In the genomic region with DNA sequence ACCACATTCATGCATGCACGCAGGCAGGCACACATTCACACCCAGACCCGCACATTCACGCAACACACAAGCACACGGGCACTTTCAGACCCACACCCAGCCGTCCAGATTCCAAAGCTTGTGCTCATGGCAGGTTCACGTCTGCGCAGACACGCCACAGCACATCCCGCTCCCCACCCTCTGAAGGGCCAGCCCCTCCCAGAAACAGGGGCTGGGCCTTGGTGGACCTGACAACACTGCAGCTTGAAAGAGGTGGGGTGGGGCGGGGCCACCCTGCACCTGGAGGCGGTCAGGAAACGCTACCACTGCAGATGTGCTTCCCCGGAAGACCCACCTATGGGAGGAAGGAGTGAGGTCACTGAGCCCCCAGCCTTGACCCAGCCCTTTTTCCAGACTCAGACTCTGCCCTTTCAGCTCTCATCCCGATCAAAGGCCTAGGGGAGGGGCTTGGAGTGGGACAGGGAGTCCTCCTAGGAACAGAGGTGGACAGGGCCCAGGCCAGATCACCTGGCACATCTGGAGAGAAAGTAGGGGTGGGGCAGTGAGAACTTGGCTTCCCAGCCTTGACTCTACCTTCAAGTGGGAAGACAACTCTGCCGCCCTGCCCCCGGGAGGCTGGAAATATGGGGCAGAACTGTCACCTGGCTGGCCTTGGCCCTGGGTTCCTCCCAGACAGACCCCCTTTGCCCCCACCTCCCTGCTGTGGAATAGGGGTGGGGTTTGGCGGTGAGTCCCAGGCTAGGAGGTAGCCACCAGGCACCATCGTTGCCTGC, we compare ENCODE assay signal across 1 cellular context.
TF ChIP-seq lines count a peak whose summit lies in the region.

No MANE protein-coding gene starts in this region.

TF ChIP-seq in H1, 55 proteins besides CTCF, POLR2A, EP300 and RAD21:
- TF ChIP-seq ZNF274 (IDR thresholded peaks at IDR 0.05; ENCODE audit: borderline replicate concordance, extremely low read depth, low read length) (no peak), SRF (IDR thresholded peaks at IDR 0.05; ENCODE audit: low read depth, low read length) (no peak), SAP30 (IDR thresholded peaks at IDR 0.05; ENCODE audit: insufficient read depth, insufficient replicate concordance, low read length) (peak; percentile 47), TCF12 (IDR thresholded peaks at IDR 0.05; ENCODE audit: low read depth, low read length) (peak; percentile 85), KDM5A (IDR thresholded peaks at IDR 0.05; ENCODE audit: low read length) (no peak), JUND (IDR thresholded peaks at IDR 0.05; ENCODE audit: low read length) (peak; percentile 64), CHD1 (IDR thresholded peaks at IDR 0.05; ENCODE audit: low read depth, low read length) (no peak), POLR2AphosphoS5 (IDR thresholded peaks at IDR 0.05; ENCODE audit: low read depth, low read length) (0 out of 2 replicates have a peak, but pooled peaks have one; percentile 14)
